ENCODE assay signal across 1 cellular context in genomic region chr10:99339077-99339476, GRCh38.
A peak's percentile ranks its signal among the peaks of the same experiment; 100 is the strongest.
TF ChIP-seq lines count a peak whose summit lies in the region.

No MANE protein-coding gene starts in this region.

TF ChIP-seq in HepG2, 621 proteins besides CTCF, POLR2A, EP300 and RAD21 (continued from another document and continues in another):
- TF ChIP-seq AKNA (CRISPR knock-in tag; IDR thresholded peaks at IDR 0.05; ENCODE audit: borderline replicate concordance) (no peak), AHR (CRISPR knock-in tag; IDR thresholded peaks at IDR 0.05) (no peak), KLF15 (CRISPR knock-in tag; IDR thresholded peaks at IDR 0.05; ENCODE audit: borderline replicate concordance) (no peak), HNF1A (IDR thresholded peaks at IDR 0.05; ENCODE audit: low read depth) (no peak), HNF1A (CRISPR knock-in tag; IDR thresholded peaks at IDR 0.05; ENCODE audit: borderline replicate concordance) (no peak), ZNF749 (CRISPR knock-in tag; IDR thresholded peaks at IDR 0.05; ENCODE audit: borderline replicate concordance) (no peak), LRRFIP1 (CRISPR knock-in tag; conservative IDR thresholded peaks at IDR 0.05) (no peak), ZNF207 (IDR thresholded peaks at IDR 0.05; ENCODE audit: borderline replicate concordance) (no peak), RFXAP (CRISPR knock-in tag; IDR thresholded peaks at IDR 0.05; ENCODE audit: borderline replicate concordance) (no peak), NCOA1 (CRISPR knock-in tag; IDR thresholded peaks at IDR 0.05) (no peak), SP140L (CRISPR knock-in tag; IDR thresholded peaks at IDR 0.05; ENCODE audit: borderline replicate concordance) (no peak), ZSCAN12 (CRISPR knock-in tag; IDR thresholded peaks at IDR 0.05) (no peak), SMC3 (IDR thresholded peaks at IDR 0.05; ENCODE audit: low read length) (no peak), PTBP1 (IDR thresholded peaks at IDR 0.05; ENCODE audit: low read depth, low read length, poor library complexity, severe bottlenecking) (no peak), PRMT3 (CRISPR knock-in tag; IDR thresholded peaks at IDR 0.05; ENCODE audit: borderline replicate concordance, low read depth) (no peak), TRIM22 (IDR thresholded peaks at IDR 0.05) (no peak), GFI1 (CRISPR knock-in tag; IDR thresholded peaks at IDR 0.05; ENCODE audit: borderline replicate concordance) (no peak), LCORL (IDR thresholded peaks at IDR 0.05) (no peak), LCORL (CRISPR knock-in tag; IDR thresholded peaks at IDR 0.05) (no peak), TRIM24 (CRISPR knock-in tag; IDR thresholded peaks at IDR 0.05) (no peak), MBNL3 (CRISPR knock-in tag; conservative IDR thresholded peaks at IDR 0.05) (no peak), DPF2 (CRISPR knock-in tag; IDR thresholded peaks at IDR 0.05; ENCODE audit: borderline replicate concordance, low read depth) (no peak), ISL2 (CRISPR knock-in tag; IDR thresholded peaks at IDR 0.05) (no peak), ARHGAP35 (CRISPR knock-in tag; IDR thresholded peaks at IDR 0.05; ENCODE audit: borderline replicate concordance) (no peak), THAP8 (CRISPR knock-in tag; IDR thresholded peaks at IDR 0.05; ENCODE audit: borderline replicate concordance) (no peak), SYNCRIP (IDR thresholded peaks at IDR 0.05; ENCODE audit: insufficient read depth, low read depth, low read length) (no peak), ZNF615 (CRISPR knock-in tag; IDR thresholded peaks at IDR 0.05; ENCODE audit: borderline replicate concordance) (no peak), GATA4 (IDR thresholded peaks at IDR 0.05; ENCODE audit: borderline replicate concordance, low read depth) (no peak), GATAD2A (CRISPR knock-in tag; IDR thresholded peaks at IDR 0.05) (0 out of 2 replicates have a peak, but pooled peaks have one; percentile 19), FOXA1 (IDR thresholded peaks at IDR 0.05) (0 out of 2 replicates have a peak, but pooled peaks have one; percentile 8), FOXA1 (CRISPR knock-in tag; IDR thresholded peaks at IDR 0.05) (0 out of 2 replicates have a peak, but pooled peaks have one; percentile 24), TFE3 (CRISPR knock-in tag; IDR thresholded peaks at IDR 0.05) (no peak), SAP130 (CRISPR knock-in tag; IDR thresholded peaks at IDR 0.05; ENCODE audit: low read depth) (peak; percentile 28; the same call in 1 of the 2 replicates), CREB3 (CRISPR knock-in tag; IDR thresholded peaks at IDR 0.05) (no peak), ZNF644 (CRISPR knock-in tag; IDR thresholded peaks at IDR 0.05; ENCODE audit: low read depth) (no peak), SP2 (CRISPR knock-in tag; IDR thresholded peaks at IDR 0.05) (no peak), FLYWCH1 (CRISPR knock-in tag; IDR thresholded peaks at IDR 0.05) (no peak), NFIC (IDR thresholded peaks at IDR 0.05; ENCODE audit: low read length) (no peak), ZSCAN25 (CRISPR knock-in tag; IDR thresholded peaks at IDR 0.05) (no peak), EED (CRISPR knock-in tag; IDR thresholded peaks at IDR 0.05) (no peak), THAP9 (CRISPR knock-in tag; IDR thresholded peaks at IDR 0.05; ENCODE audit: borderline replicate concordance) (no peak), ZMYM2 (CRISPR knock-in tag; IDR thresholded peaks at IDR 0.05) (no peak), HDAC6 (IDR thresholded peaks at IDR 0.05; ENCODE audit: low read depth, low read length) (no peak), ZNF101 (CRISPR knock-in tag; IDR thresholded peaks at IDR 0.05; ENCODE audit: borderline replicate concordance, low read depth) (no peak), IRF2 (CRISPR knock-in tag; IDR thresholded peaks at IDR 0.05) (0 out of 2 replicates have a peak, but pooled peaks have one; percentile 18), TOE1 (CRISPR knock-in tag; IDR thresholded peaks at IDR 0.05) (no peak), ZNF678 (CRISPR knock-in tag; IDR thresholded peaks at IDR 0.05) (no peak)
